In genomic region chr9:93475108-93475507, GRCh38 we compare ENCODE assay signal across 16 cellular contexts. TPM values are rescaled to one million over a fixed set of nuclear protein-coding genes. Genes with fewer than 3 reads are reported as not detected.
A peak's percentile ranks its signal among the peaks of the same experiment; 100 is the strongest.
DNase-seq lines count a peak whose midpoint lies in the region; ATAC-seq and TF ChIP-seq lines count a peak whose summit lies in the region.
"Had no signal": no experiment of that assay in that cellular context is flagged by ENCODE, and none has a peak within 500 bp of the region (broad histone marks: within the 10 kb centered on the region; RNA-seq: fewer than 3 reads in every experiment).

No MANE protein-coding gene starts in this region.

- intact Hi-C loops in CD4-positive, alpha-beta T cell (cut with DNase I, micrococcal nuclease): no loop called here

- peaks cover 51% of the 10 kb centered on the region for H3K4me1 Mint-ChIP-seq in activated T-cell treated with anti-CD3 and anti-CD28 coated beads, Interleukin-2, amount 50 U/mL, for 24 hours (ENCODE audit: low read depth)
- peaks cover 36% of the 10 kb centered on the region for H3K4me1 Mint-ChIP-seq in activated T-cell treated with anti-CD3 and anti-CD28 coated beads, Interleukin-2, amount 50 U/mL, for 4 hours (ENCODE audit: low read depth)
- H3K4me1 Mint-ChIP-seq in CD4-positive, alpha-beta T cell (ENCODE audit: low read depth): peaks cover 49% of the 10 kb centered on the region
- H3K4me1 Mint-ChIP-seq in WTC11: peaks cover 23% of the 10 kb centered on the region
- H3K4me1 Mint-ChIP-seq in activated naive CD8-positive, alpha-beta T cell treated with anti-CD3 and anti-CD28 coated beads, Interleukin-2, amount 50 U/mL, for 24 hours: peaks cover 30% of the 10 kb centered on the region

- H3K36me3 Mint-ChIP-seq in activated T-cell treated with anti-CD3 and anti-CD28 coated beads, Interleukin-2, amount 50 U/mL, for 24 hours (ENCODE audit: low read depth): peaks cover 89% of the 10 kb centered on the region
- H3K36me3 Mint-ChIP-seq in activated T-cell treated with anti-CD3 and anti-CD28 coated beads, Interleukin-2, amount 50 U/mL, for 4 hours (ENCODE audit: insufficient read depth): peaks cover 22% of the 10 kb centered on the region
- H3K36me3 Mint-ChIP-seq in CD4-positive, alpha-beta T cell (ENCODE audit: low read depth): peaks cover 82% of the 10 kb centered on the region
- H3K36me3 Mint-ChIP-seq in WTC11: peaks cover 36% of the 10 kb centered on the region
- peaks cover 66% of the 10 kb centered on the region for H3K36me3 Mint-ChIP-seq in activated naive CD8-positive, alpha-beta T cell treated with anti-CD3 and anti-CD28 coated beads, Interleukin-2, amount 50 U/mL, for 24 hours (ENCODE audit: low read depth)

- no peak for DNase-seq in activated T-cell treated with anti-CD3 and anti-CD28 coated beads, Interleukin-2, amount 50 U/mL, for 24 hours
- no peak for DNase-seq in activated T-cell treated with anti-CD3 and anti-CD28 coated beads, Interleukin-2, amount 50 U/mL, for 4 hours
- no peak for DNase-seq in CD4-positive, alpha-beta T cell
- DNase-seq in WTC11 (ENCODE audit: low spot score): no peak
- no peak for DNase-seq in activated naive CD8-positive, alpha-beta T cell treated with anti-CD3 and anti-CD28 coated beads, Interleukin-2, amount 50 U/mL, for 24 hours
- no peak for DNase-seq in ACHN
- DNase-seq in activated CD8-positive, alpha-beta memory T cell treated with anti-CD3 and anti-CD28 coated beads, Interleukin-2, amount 50 U/mL, for 48 hours: no peak
- DNase-seq: BE2C; CD8-positive, alpha-beta T cell; COR-L47; DMS153; DMS79 treated with DMSO at 0.1 percent for 48 hours; EL; GOT3; H9 had no signal

- CTCF ChIA-PET in CD4-positive, alpha-beta T cell (lab: Charles Lee): interaction anchor here (1.4 kb wide), 1 partner anchor 10 kb away, joined by 3 read pairs; no protein-coding TSS in a partner anchor
- CTCF ChIA-PET in WTC11 (lab: Charles Lee): no interaction called here

- H3K27ac ChIP-seq in CD4-positive, alpha-beta T cell (ENCODE audit: low read depth, low read length): no peak overlapping the region
- H3K27ac ChIP-seq: C4-2B had no signal

- TF ChIP-seq CTCF in CD4-positive, alpha-beta T cell (IDR thresholded peaks at IDR 0.05): no peak
- TF ChIP-seq CTCF in WTC11 (IDR thresholded peaks at IDR 0.05): no peak

- no peaks in the 10 kb centered on the region for H3K9me3 ChIP-seq in CD4-positive, alpha-beta T cell (ENCODE audit: control insufficient read depth, low read length)
- H3K9me3 ChIP-seq: BE2C had no signal

- POLR2A ChIA-PET in CD4-positive, alpha-beta T cell (lab: Charles Lee): no interaction called here
- POLR2A ChIA-PET in WTC11 (lab: Charles Lee): no interaction called here

- no peak for ATAC-seq in activated T-cell treated with anti-CD3 and anti-CD28 coated beads, Interleukin-2, amount 50 U/mL, for 4 hours
- no peak for ATAC-seq in CD4-positive, alpha-beta T cell (ENCODE audit: poor library complexity)
- ATAC-seq in WTC11: no peak
- ATAC-seq in activated naive CD8-positive, alpha-beta T cell treated with anti-CD3 and anti-CD28 coated beads, Interleukin-2, amount 50 U/mL, for 24 hours: no peak
- ATAC-seq: CD8-positive, alpha-beta T cell had no signal

- peak overlapping the region; percentile 47 for H3K27ac Mint-ChIP-seq in activated T-cell treated with anti-CD3 and anti-CD28 coated beads, Interleukin-2, amount 50 U/mL, for 24 hours
- H3K27ac Mint-ChIP-seq in CD4-positive, alpha-beta T cell: peak overlapping the region; percentile 4
- peak overlapping the region; percentile 26; the same call in 1 of the 2 replicates for H3K27ac Mint-ChIP-seq in WTC11
- peak overlapping the region; percentile 69 for H3K27ac Mint-ChIP-seq in activated naive CD8-positive, alpha-beta T cell treated with anti-CD3 and anti-CD28 coated beads, Interleukin-2, amount 50 U/mL, for 24 hours
- H3K27ac Mint-ChIP-seq: CD8-positive, alpha-beta T cell had no signal

- no peaks in the 10 kb centered on the region for H3K9me3 Mint-ChIP-seq in activated T-cell treated with anti-CD3 and anti-CD28 coated beads, Interleukin-2, amount 50 U/mL, for 24 hours
- H3K9me3 Mint-ChIP-seq in activated T-cell treated with anti-CD3 and anti-CD28 coated beads, Interleukin-2, amount 50 U/mL, for 4 hours: no peaks in the 10 kb centered on the region
- no peaks in the 10 kb centered on the region for H3K9me3 Mint-ChIP-seq in CD4-positive, alpha-beta T cell
- H3K9me3 Mint-ChIP-seq in WTC11: no peaks in the 10 kb centered on the region
- H3K9me3 Mint-ChIP-seq in activated naive CD8-positive, alpha-beta T cell treated with anti-CD3 and anti-CD28 coated beads, Interleukin-2, amount 50 U/mL, for 24 hours: no peaks in the 10 kb centered on the region
- H3K9me3 Mint-ChIP-seq: CD8-positive, alpha-beta T cell; H9 had no signal

- H3K27me3 ChIP-seq in CD4-positive, alpha-beta T cell (ENCODE audit: control insufficient read depth, insufficient read depth, low read length): no peaks in the 10 kb centered on the region
- H3K27me3 ChIP-seq: BE2C had no signal

- no peaks in the 10 kb centered on the region for H3K27me3 Mint-ChIP-seq in activated T-cell treated with anti-CD3 and anti-CD28 coated beads, Interleukin-2, amount 50 U/mL, for 24 hours
- H3K27me3 Mint-ChIP-seq in activated T-cell treated with anti-CD3 and anti-CD28 coated beads, Interleukin-2, amount 50 U/mL, for 4 hours (ENCODE audit: low read depth): no peaks in the 10 kb centered on the region
- no peaks in the 10 kb centered on the region for H3K27me3 Mint-ChIP-seq in CD4-positive, alpha-beta T cell
- H3K27me3 Mint-ChIP-seq in WTC11 (ENCODE audit: low read depth): no peaks in the 10 kb centered on the region
- H3K27me3 Mint-ChIP-seq in activated naive CD8-positive, alpha-beta T cell treated with anti-CD3 and anti-CD28 coated beads, Interleukin-2, amount 50 U/mL, for 24 hours: no peaks in the 10 kb centered on the region

- H3K4me3 Mint-ChIP-seq in activated T-cell treated with anti-CD3 and anti-CD28 coated beads, Interleukin-2, amount 50 U/mL, for 24 hours: no peak overlapping the region
- no peak overlapping the region for H3K4me3 Mint-ChIP-seq in activated T-cell treated with anti-CD3 and anti-CD28 coated beads, Interleukin-2, amount 50 U/mL, for 4 hours
- H3K4me3 Mint-ChIP-seq in CD4-positive, alpha-beta T cell: no peak overlapping the region
- H3K4me3 Mint-ChIP-seq in WTC11: no peak overlapping the region
- H3K4me3 Mint-ChIP-seq in activated naive CD8-positive, alpha-beta T cell treated with anti-CD3 and anti-CD28 coated beads, Interleukin-2, amount 50 U/mL, for 24 hours: no peak overlapping the region
- H3K4me3 Mint-ChIP-seq: CD8-positive, alpha-beta T cell; H9 had no signal

- in situ Hi-C loops in ACHN (cut with HindIII; ENCODE audit: low pct_ligation_motif_present, low pct_unique_long_range_greater_than_20kb, low sequenced_read_pairs): no loop called here

TF ChIP-seq in WTC11, 78 proteins besides CTCF, POLR2A, EP300 and RAD21:
- TF ChIP-seq HMGA2 (CRISPR knock-in tag; IDR thresholded peaks at IDR 0.05) (no peak), GABPB1 (CRISPR knock-in tag; IDR thresholded peaks at IDR 0.05) (peak; percentile 55; the same call in 1 of the 2 replicates)

RNA-seq across cellular contexts. Expression of gene FAM120AOS, which starts 21.7 kb away (rescaled TPM):
- 10 to 100 TPM; 30.5 to 36.8 (median 34.4) TPM for total RNA-seq in activated T-cell treated with anti-CD3 and anti-CD28 coated beads, Interleukin-2, amount 50 U/mL, for 4 hours
- 10 to 100 TPM; 45.6 to 50.3 TPM for total RNA-seq in CD4-positive, alpha-beta T cell
- 43.7 to 48.1 TPM (median 44.4 TPM) in 3 replicates for total RNA-seq in WTC11 (2021)

RNA-seq across cellular contexts. Expression of gene FAM120A, which starts 23.6 kb away (rescaled TPM):
- 100 to 1,000 TPM; 116 to 124 (median 123) TPM for total RNA-seq in activated T-cell treated with anti-CD3 and anti-CD28 coated beads, Interleukin-2, amount 50 U/mL, for 4 hours
- 10 to 100 TPM; 46.5 to 51.7 TPM for total RNA-seq in CD4-positive, alpha-beta T cell
- 53.3 to 61.5 TPM (median 60.1 TPM) in 3 replicates for total RNA-seq in WTC11 (2021)

Comparison
In these comparisons a context has a peak if more than half of its experiments do, and no peak if none do; other contexts are left out.
1. H3K27ac Mint-ChIP-seq: peak in every context shown above with its lines; median percentile 69 in activated naive CD8-positive, alpha-beta T cell treated with anti-CD3 and anti-CD28 coated beads, Interleukin-2, amount 50 U/mL, for 24 hours; 47 in activated T-cell treated with anti-CD3 and anti-CD28 coated beads, Interleukin-2, amount 50 U/mL, for 24 hours; 26 in WTC11; 4 in CD4-positive, alpha-beta T cell.